8 cellular contexts compared by ENCODE assay signal in genomic region chr1:233327938-233328660, GRCh38. TPM values are rescaled to one million over a fixed set of nuclear protein-coding genes. Genes with fewer than 3 reads are reported as not detected.
DNase-seq lines count a peak whose midpoint lies in the region; ATAC-seq, FAIRE-seq and TF ChIP-seq lines count a peak whose summit lies in the region.

No MANE protein-coding gene starts in this region.

- H3K27ac Mint-ChIP-seq in astrocyte (ENCODE audit: unreplicated experiment), result no peak overlapping the region

- in situ Hi-C loops in HepG2 (cut with HindIII; ENCODE audit: extremely low pct_ligation_motif_present, low pct_unique_long_range_greater_than_20kb), result no loop called here

- H3K9ac ChIP-seq in liver (ENCODE audit: low read depth in 1 of 2, low read length in 2 of 2) (peak overlapping the region in 1 of 2 donors; percentile 1), HepG2 (ENCODE audit: insufficient read depth, low read depth, low read length) (no peak overlapping the region), astrocyte (ENCODE audit: low read length) (peak overlapping the region; percentile 31)

- peaks cover 6% of the 10 kb centered on the region; the same call in 1 of the 2 replicates for H3F3A ChIP-seq in PC-9 (ENCODE audit: insufficient read depth, low read depth)

- no peaks in the 10 kb centered on the region for H3K36me3 Mint-ChIP-seq in astrocyte (ENCODE audit: low read depth, unreplicated experiment)

- FAIRE-seq in HepG2 (lab: Jason Lieb, UNC) (no peak), astrocyte (lab: Jason Lieb, UNC) (no peak), RCC 7860 (lab: Jason Lieb, UNC) (no peak)

- CTCF ChIA-PET in HepG2 (lab: Yijun Ruan, JAX; ENCODE audit: low intra/inter-chr PET ratio, low total read pairs), result no interaction called here
- CTCF ChIA-PET in PC-9 (lab: Charles Lee), result interaction anchor here (0.6 kb wide), 1 partner anchor 128 kb away, joined by 3 read pairs; no protein-coding TSS in a partner anchor

- no peak for TF ChIP-seq RAD21 in liver (IDR thresholded peaks at IDR 0.05)
- no peak for TF ChIP-seq RAD21 in HepG2 (CRISPR knock-in tag; IDR thresholded peaks at IDR 0.05)

- peaks cover 3% of the 10 kb centered on the region for H3K4me1 Mint-ChIP-seq in astrocyte (ENCODE audit: low read depth, unreplicated experiment)

- H2AFZ ChIP-seq in HepG2 (ENCODE audit: low read length) (no peak overlapping the region), PC-9 (peak overlapping the region; percentile 84), astrocyte (ENCODE audit: low read depth, low read length) (peak overlapping the region; percentile 96)

- BruUV-seq in HepG2 (replicated peaks; lab: Mats Ljungman, UMichigan) (no TSS peak), PC-9 (replicated peaks; lab: Mats Ljungman, UMichigan) (no TSS peak)

- TF ChIP-seq EP300 in HepG2 (IDR thresholded peaks at IDR 0.05; ENCODE audit: low read depth in 2 of 2, low read length in 2 of 2) (no peak), HepG2 (CRISPR knock-in tag; IDR thresholded peaks at IDR 0.05; ENCODE audit: borderline replicate concordance) (no peak)

- H3K36me3 ChIP-seq in liver (ENCODE audit: control insufficient read depth in 4 of 4, insufficient read depth in 3 of 4, low read depth in 1 of 4, low read length in 3 of 4) (no peaks in the 10 kb centered on the region), HepG2 (replicated peaks in 1 of 2; ENCODE audit: control insufficient read depth in 1 of 2, insufficient read depth in 2 of 2, low read length in 2 of 2) (no peaks in the 10 kb centered on the region), PC-9 (ENCODE audit: low read depth) (no peaks in the 10 kb centered on the region), astrocyte (ENCODE audit: insufficient read depth, low read length) (no peaks in the 10 kb centered on the region)

- DNase-seq in HepG2 (ENCODE audit: low spot score) (no peak), PC-9 (peak in 1 of 2 experiments; percentile 61), astrocyte (ENCODE audit: low read depth) (no peak), iPS-NIHi11 (ENCODE audit: low spot score) (peak; percentile 43), RCC 7860 (ENCODE audit: low spot score) (no peak)
- DNase-seq in stimulated activated CD4-positive, alpha-beta T cell treated with anti-CD3 and anti-CD28 coated beads, Interleukin-1b, Interleukin-23, amount 100 ng/mL, for 48 hours, result peak; percentile 24

- no peak overlapping the region for H3K4me3 Mint-ChIP-seq in astrocyte (ENCODE audit: unreplicated experiment)

- H3K9me3 ChIP-seq in liver (ENCODE audit: control insufficient read depth in 4 of 4, low read length in 3 of 4) (no peaks in the 10 kb centered on the region), HepG2 (ENCODE audit: low read length) (no peaks in the 10 kb centered on the region), PC-9 (ENCODE audit: insufficient read depth, low read depth) (no peaks in the 10 kb centered on the region), astrocyte (ENCODE audit: insufficient read depth, low read depth, low read length) (no peaks in the 10 kb centered on the region)

- no peak for ATAC-seq in HepG2
- peak; percentile 20 for ATAC-seq in HG02885 (IDR thresholded peaks at IDR 0.05; ENCODE audit: poor library complexity, unreplicated experiment)

- H3K4me1 ChIP-seq in liver (ENCODE audit: control insufficient read depth in 4 of 4, insufficient read depth in 4 of 4, low read length in 3 of 4) (peaks cover 8 to 38% (median 15%) of the 10 kb centered on the region in 4 donors), HepG2 (ENCODE audit: insufficient read depth, low read length) (no peaks in the 10 kb centered on the region), PC-9 (replicated peaks; ENCODE audit: insufficient read depth) (peaks cover 25% of the 10 kb centered on the region), astrocyte (ENCODE audit: insufficient read depth, low read length) (peaks cover 5% of the 10 kb centered on the region)

- intact Hi-C loops in HepG2 (cut with micrococcal nuclease; ENCODE audit: unreplicated experiment), result no loop called here
- intact Hi-C loops in PC-9 (cut with micrococcal nuclease; ENCODE audit: unreplicated experiment), result loop anchor here (2.0 kb wide), 1 partner anchor 37 kb away; no protein-coding TSS in a partner anchor

- POLR2A ChIA-PET in HepG2 (lab: Yijun Ruan, JAX), result no interaction called here
- POLR2A ChIA-PET in PC-9 (lab: Charles Lee; ENCODE audit: unreplicated experiment), result interaction anchor here (0.5 to 0.6 kb wide), 2 partner anchors 23 to 1350 kb away, joined by 3 to 4 read pairs; no protein-coding TSS in a partner anchor

- H3K79me2 ChIP-seq in HepG2 (ENCODE audit: insufficient read depth, low read length) (no peaks in the 10 kb centered on the region), PC-9 (ENCODE audit: low read depth) (peaks cover 44% of the 10 kb centered on the region), astrocyte (ENCODE audit: insufficient read depth, low read length) (no peaks in the 10 kb centered on the region)

- H3K27me3 ChIP-seq in liver (ENCODE audit: control insufficient read depth in 4 of 4, insufficient read depth in 4 of 4, low read length in 3 of 4) (no peaks in the 10 kb centered on the region), HepG2 (ENCODE audit: control insufficient read depth in 1 of 2, insufficient read depth in 2 of 2, low read length in 2 of 2) (no peaks in the 10 kb centered on the region), PC-9 (ENCODE audit: insufficient read depth, low read depth) (no peaks in the 10 kb centered on the region), astrocyte (ENCODE audit: insufficient read depth, low read length) (peaks cover 8% of the 10 kb centered on the region)

- H3K4me3 ChIP-seq in liver (ENCODE audit: low read depth in 1 of 3, low read length in 3 of 3) (peak overlapping the region; percentile 66 to 94 (median 79)), HepG2 (replicated peaks in 1 of 3; ENCODE audit: insufficient read depth in 1 of 3, low read depth in 2 of 3, low read length in 3 of 3) (no peak overlapping the region), PC-9 (peak overlapping the region; percentile 83), astrocyte (ENCODE audit: insufficient read depth, low read depth, low read length) (peak overlapping the region; percentile 57)

- no peak for TF ChIP-seq POLR2A in HepG2 (IDR thresholded peaks at IDR 0.05; ENCODE audit: insufficient read depth in 1 of 2, low read depth in 2 of 2, low read length in 2 of 2)

- no peak overlapping the region for H3K4me2 ChIP-seq in HepG2 (ENCODE audit: low read depth, low read length)
- peak overlapping the region; percentile 96 for H3K4me2 ChIP-seq in PC-9
- peak overlapping the region; percentile 91 for H3K4me2 ChIP-seq in astrocyte (ENCODE audit: low read length)

- no peak for TF ChIP-seq CTCF in liver (IDR thresholded peaks at IDR 0.05; ENCODE audit: low read depth, low read length, missing input control)
- no peak for TF ChIP-seq CTCF in HepG2 (CRISPR knock-in tag; IDR thresholded peaks at IDR 0.05)
- no peak for TF ChIP-seq CTCF in PC-9 (conservative IDR thresholded peaks at IDR 0.05)
- no peak for TF ChIP-seq CTCF in astrocyte (IDR thresholded peaks at IDR 0.05; ENCODE audit: insufficient read depth, low read depth, low read length)

- H4K20me1 ChIP-seq in HepG2 (ENCODE audit: insufficient read depth, low read length), result no peaks in the 10 kb centered on the region
- H4K20me1 ChIP-seq in PC-9 (ENCODE audit: insufficient read depth), result no peaks in the 10 kb centered on the region; the same call in 1 of the 2 replicates
- peaks cover 6% of the 10 kb centered on the region for H4K20me1 ChIP-seq in astrocyte (ENCODE audit: insufficient read depth, low read length)

- H3K27ac ChIP-seq in liver (ENCODE audit: low read depth in 1 of 2, low read length in 2 of 2) (peak overlapping the region; percentile 44 to 48), HepG2 (ENCODE audit: extremely low read length, insufficient read depth, low read length) (no peak overlapping the region), PC-9 (peak overlapping the region; percentile 41; the same call in 1 of the 2 replicates), astrocyte (ENCODE audit: low read depth, low read length) (no peak overlapping the region)

- peaks cover 2% of the 10 kb centered on the region for H3K9me3 Mint-ChIP-seq in astrocyte (ENCODE audit: unreplicated experiment)

- H3K27me3 Mint-ChIP-seq in astrocyte (ENCODE audit: low read depth, unreplicated experiment), result peaks cover 4% of the 10 kb centered on the region

- under 1% methylated on average over 105 of the region's 105 CpGs for WGBS in liver
- 56% methylated on average over 25 of the region's 105 CpGs for WGBS in HepG2 (ENCODE audit: low lambda C conversion rate)

- no peaks in the 10 kb centered on the region for H3K9me2 ChIP-seq in PC-9 (ENCODE audit: insufficient read depth)

RNA-seq across cellular contexts. Expression of gene MAP3K21, which starts 0.6 kb away (rescaled TPM):
- total RNA-seq in liver (1 to 10 TPM in 1 of 2 donors, under 1 TPM in 1; 0.51 to 7.3 TPM), HepG2 (2016; rRNA removed; fragmentation: Illumina TruSeq; extraction: Trizol) (not detected in 2 replicates), PC-9 (2021) (18.2 and 18.3 TPM in 2 replicates), astrocyte (2.2 and 2.5 TPM in 2 replicates)
- polyA plus RNA-seq in liver (1 to 10 TPM; 1.6 TPM), HepG2 (2011; rRNA removed) (not detected in 2 replicates)
- not detected in 2 replicates for total RNA-seq in HepG2 (2016; cell fraction: cytosol; rRNA removed; fragmentation: Illumina TruSeq; extraction: Trizol; ENCODE audit: low read depth)
- total RNA-seq in HepG2 (2016; cell fraction: insoluble cytoplasmic fraction; rRNA removed; fragmentation: Illumina TruSeq; extraction: Trizol), result not detected in 2 replicates
- not detected in 2 replicates for total RNA-seq in HepG2 (2016; cell fraction: membrane; rRNA removed; fragmentation: Illumina TruSeq; extraction: Trizol)
- not detected in 2 replicates for total RNA-seq in HepG2 (2016; cell fraction: nucleus; rRNA removed; fragmentation: Illumina TruSeq; extraction: Trizol)
- polyA plus RNA-seq in HepG2 (2011; cell fraction: cytosol; rRNA removed), result not detected in 2 replicates
- not detected in 2 replicates for polyA plus RNA-seq in HepG2 (2011; cell fraction: nucleus; rRNA removed)
- not detected in 2 replicates for polyA plus RNA-seq in HepG2 (2012)
- not detected in 2 replicates for polyA plus RNA-seq in HepG2 (2016; cell fraction: cytosol; fragmentation: Illumina TruSeq; extraction: Trizol; ENCODE audit: low read depth)
- polyA plus RNA-seq in HepG2 (2016; cell fraction: insoluble cytoplasmic fraction; fragmentation: Illumina TruSeq; extraction: Trizol; ENCODE audit: low read depth), result not detected in 2 replicates
- polyA plus RNA-seq in HepG2 (2016; cell fraction: membrane; fragmentation: Illumina TruSeq; extraction: Trizol; ENCODE audit: low read depth), result not detected in 2 replicates
- not detected in 2 replicates for polyA plus RNA-seq in HepG2 (2016; cell fraction: nucleus; fragmentation: Illumina TruSeq; extraction: Trizol; ENCODE audit: insufficient read depth, low read depth)
- polyA minus RNA-seq in HepG2 (2011; rRNA and poly(A)+ RNA removed; ENCODE audit: low replicate concordance), result 44.2 TPM in 1 of 2 replicates, not detected in the other
- 0.18 and 0.20 TPM in 2 replicates for polyA minus RNA-seq in HepG2 (2011; cell fraction: cytosol; rRNA and poly(A)+ RNA removed)
- polyA minus RNA-seq in HepG2 (2011; cell fraction: nucleus; rRNA and poly(A)+ RNA removed), result 0.13 and 0.25 TPM in 2 replicates

RNA-seq across cellular contexts. Expression of gene PCNX2, which starts 32.6 kb away (rescaled TPM):
- 1 to 10 TPM in 1 of 2 donors, under 1 TPM in 1; 0.89 to 3.1 TPM for total RNA-seq in liver
- polyA plus RNA-seq in liver, result under 1 TPM; 0.20 to 0.96 TPM
- 0.11 TPM in 1 of 2 replicates, not detected in the other for total RNA-seq in HepG2 (2016; rRNA removed; fragmentation: Illumina TruSeq; extraction: Trizol)
- total RNA-seq in HepG2 (2016; cell fraction: cytosol; rRNA removed; fragmentation: Illumina TruSeq; extraction: Trizol; ENCODE audit: low read depth), result not detected in 2 replicates
- total RNA-seq in HepG2 (2016; cell fraction: insoluble cytoplasmic fraction; rRNA removed; fragmentation: Illumina TruSeq; extraction: Trizol), result not detected in 2 replicates
- total RNA-seq in HepG2 (2016; cell fraction: membrane; rRNA removed; fragmentation: Illumina TruSeq; extraction: Trizol), result not detected in 2 replicates
- total RNA-seq in HepG2 (2016; cell fraction: nucleus; rRNA removed; fragmentation: Illumina TruSeq; extraction: Trizol), result not detected in 2 replicates
- polyA plus RNA-seq in HepG2 (2011; rRNA removed), result 0.13 and 0.42 TPM in 2 replicates
- polyA plus RNA-seq in HepG2 (2011; cell fraction: cytosol; rRNA removed), result 0.06 and 0.12 TPM in 2 replicates
- polyA plus RNA-seq in HepG2 (2011; cell fraction: nucleus; rRNA removed), result 0.33 and 0.39 TPM in 2 replicates
- polyA plus RNA-seq in HepG2 (2012), result 0.21 TPM in 1 of 2 replicates, not detected in the other
- not detected in 2 replicates for polyA plus RNA-seq in HepG2 (2016; cell fraction: cytosol; fragmentation: Illumina TruSeq; extraction: Trizol; ENCODE audit: low read depth)
- not detected in 2 replicates for polyA plus RNA-seq in HepG2 (2016; cell fraction: insoluble cytoplasmic fraction; fragmentation: Illumina TruSeq; extraction: Trizol; ENCODE audit: low read depth)
- not detected in 2 replicates for polyA plus RNA-seq in HepG2 (2016; cell fraction: membrane; fragmentation: Illumina TruSeq; extraction: Trizol; ENCODE audit: low read depth)
- not detected in 2 replicates for polyA plus RNA-seq in HepG2 (2016; cell fraction: nucleus; fragmentation: Illumina TruSeq; extraction: Trizol; ENCODE audit: insufficient read depth, low read depth)
- 61.8 TPM in 1 of 2 replicates, not detected in the other for polyA minus RNA-seq in HepG2 (2011; rRNA and poly(A)+ RNA removed; ENCODE audit: low replicate concordance)
- 0.26 and 0.49 TPM in 2 replicates for polyA minus RNA-seq in HepG2 (2011; cell fraction: cytosol; rRNA and poly(A)+ RNA removed)
- polyA minus RNA-seq in HepG2 (2011; cell fraction: nucleus; rRNA and poly(A)+ RNA removed), result 0.26 TPM in 1 of 2 replicates, not detected in the other
- 18.6 and 20.3 TPM in 2 replicates for total RNA-seq in PC-9 (2021)
- 24.5 and 25.5 TPM in 2 replicates for total RNA-seq in astrocyte

Comparison
In these comparisons a context has a peak if more than half of its experiments do, and no peak if none do; other contexts are left out.
1. H3K27ac ChIP-seq: peak in liver (2 of 2) and PC-9 (single experiment); none in HepG2 (single experiment) and astrocyte (single experiment).
2. H3K4me3 ChIP-seq: peak in liver (3 of 3), PC-9 (single experiment) and astrocyte (single experiment); none in HepG2 (0 of 3).
3. DNase-seq: peak in iPS-NIHi11 (single experiment) and stimulated activated CD4-positive, alpha-beta T cell treated with anti-CD3 and anti-CD28 coated beads, Interleukin-1b, Interleukin-23, amount 100 ng/mL, for 48 hours (single experiment); none in HepG2 (single experiment), astrocyte (single experiment) and RCC 7860 (single experiment).